15 cellular contexts compared by ENCODE assay signal in genomic region chr7:156932006-156932405, GRCh38. TPM values are rescaled to one million over a fixed set of nuclear protein-coding genes. Genes with fewer than 3 reads are reported as not detected.
DNase-seq lines count a peak whose midpoint lies in the region; ATAC-seq lines count a peak whose summit lies in the region.
"Had no signal": no experiment of that assay in that cellular context is flagged by ENCODE, and none has a peak within 500 bp of the region (broad histone marks: within the 10 kb centered on the region; RNA-seq: fewer than 3 reads in every experiment).

No MANE protein-coding gene starts in this region.

- no peaks in the 10 kb centered on the region for H3K9me3 Mint-ChIP-seq in activated T-helper 17 cell treated with anti-CD3 and anti-CD28 coated beads, Interleukin-2, amount 50 U/mL, for 72 hours
- H3K9me3 Mint-ChIP-seq: stimulated activated naive CD8-positive, alpha-beta T cell treated with anti-CD3 and anti-CD28 coated beads, Interleukin-15, Interleukin-2, amounts not matched to agents 100 ng/mL and 50 ng/mL, for 24 hours had no signal

- DNase-seq in A172 (ENCODE audit: low spot score), result peak; percentile 51
- peak; percentile 40 for DNase-seq in HuH-7.5 (ENCODE audit: low spot score)
- DNase-seq in iris pigment epithelial cell (ENCODE audit: low read depth), result peak; percentile 75
- DNase-seq in NCI-H1092 treated with DMSO at 0.1 percent for 48 hours (lab: John Stamatoyannopoulos, UW), result no peak
- no peak for DNase-seq in midbrain (lab: John Stamatoyannopoulos, UW)
- DNase-seq: activated T-cell treated with anti-CD3 and anti-CD28 coated beads, Interleukin-2, amount 50 U/mL, for 1 hour; BE2C; hypothalamus; NCI-H82; stimulated activated CD4-positive, alpha-beta T cell treated with anti-CD3 and anti-CD28 coated beads, Interleukin-2, amount 100 ng/mL, for 48 hours had no signal

- ATAC-seq in activated T-helper 17 cell treated with anti-CD3 and anti-CD28 coated beads, Interleukin-2, amount 50 U/mL, for 72 hours (replicated peaks), result no peak
- ATAC-seq in HG02870 (IDR thresholded peaks at IDR 0.05; ENCODE audit: unreplicated experiment) (no peak), HG03025 (IDR thresholded peaks at IDR 0.05; ENCODE audit: low FRiP score, unreplicated experiment) (no peak)
- ATAC-seq: activated CD4-positive, CD25-positive, alpha-beta regulatory T cell treated with anti-CD3 and anti-CD28 coated beads, Interleukin-2, amount 50 U/mL, for 24 hours had no signal

- no peaks in the 10 kb centered on the region for H3K36me3 Mint-ChIP-seq in activated T-helper 17 cell treated with anti-CD3 and anti-CD28 coated beads, Interleukin-2, amount 50 U/mL, for 72 hours (ENCODE audit: low read depth)

- H3K27me3 Mint-ChIP-seq in activated T-helper 17 cell treated with anti-CD3 and anti-CD28 coated beads, Interleukin-2, amount 50 U/mL, for 72 hours, result peaks cover 3% of the 10 kb centered on the region

- peak overlapping the region; percentile 17 for H3K27ac Mint-ChIP-seq in activated T-helper 17 cell treated with anti-CD3 and anti-CD28 coated beads, Interleukin-2, amount 50 U/mL, for 72 hours
- H3K27ac Mint-ChIP-seq: stimulated activated naive CD8-positive, alpha-beta T cell treated with anti-CD3 and anti-CD28 coated beads, Interleukin-15, Interleukin-2, amounts not matched to agents 100 ng/mL and 50 ng/mL, for 24 hours had no signal

- no peak overlapping the region for H3K4me3 Mint-ChIP-seq in activated T-helper 17 cell treated with anti-CD3 and anti-CD28 coated beads, Interleukin-2, amount 50 U/mL, for 72 hours
- H3K4me3 Mint-ChIP-seq: stimulated activated naive CD8-positive, alpha-beta T cell treated with anti-CD3 and anti-CD28 coated beads, Interleukin-15, Interleukin-2, amounts not matched to agents 100 ng/mL and 50 ng/mL, for 24 hours had no signal

- H3K4me1 Mint-ChIP-seq in activated T-helper 17 cell treated with anti-CD3 and anti-CD28 coated beads, Interleukin-2, amount 50 U/mL, for 72 hours, result peaks cover 5% of the 10 kb centered on the region

RNA-seq across cellular contexts. Expression of gene NOM1, which starts 17.5 kb away (rescaled TPM):
- total RNA-seq in A172 (2014; rRNA removed; shearing (Covaris generic)), result 8.5 and 15.5 TPM in 2 replicates
- 10 to 100 TPM; 20.5 to 37.4 TPM for total RNA-seq in activated T-helper 17 cell treated with anti-CD3 and anti-CD28 coated beads, Interleukin-2, amount 50 U/mL, for 72 hours

RNA-seq across cellular contexts. Expression of gene LMBR1, which starts 39.0 kb away (rescaled TPM):
- 47.2 and 60.4 TPM in 2 replicates for total RNA-seq in A172 (2014; rRNA removed; shearing (Covaris generic))
- 10 to 100 TPM; 38.7 to 48.0 TPM for total RNA-seq in activated T-helper 17 cell treated with anti-CD3 and anti-CD28 coated beads, Interleukin-2, amount 50 U/mL, for 72 hours

Comparison
In these comparisons a context has a peak if more than half of its experiments do, and no peak if none do; other contexts are left out.
1. DNase-seq: peak in A172 (single experiment), HuH-7.5 (single experiment) and iris pigment epithelial cell (single experiment); none in NCI-H1092 treated with DMSO at 0.1 percent for 48 hours (single experiment) and midbrain (single experiment).